Comparison of ENCODE assay signal across 24 cellular contexts in genomic region chr9:13823021-13823420, GRCh38.
"Had no signal": no experiment of that assay in that cellular context is flagged by ENCODE, and none has a peak within 500 bp of the region (broad histone marks: within the 10 kb centered on the region; RNA-seq: fewer than 3 reads in every experiment).

No MANE protein-coding gene starts in this region.

- DNase-seq: activated CD4-positive, alpha-beta T cell treated with anti-CD3 and anti-CD28 coated beads for 1 hour; activated CD4-positive, alpha-beta T cell treated with anti-CD3 and anti-CD28 coated beads, Interleukin-2, amount 50 U/mL, for 4 hours; amniotic stem cell; effector CD8-positive, alpha-beta T cell; gastrocnemius medialis; head of caudate nucleus; left lung; midbrain; nephron progenitor cell; nucleus accumbens; posterior cingulate gyrus; stimulated activated CD4-positive, alpha-beta T cell treated with anti-CD3 and anti-CD28 coated beads, Interleukin-12 subunit alpha, Interleukin-12 subunit beta, amount 100 ng/mL, for 4 hours; stimulated activated CD4-positive, alpha-beta T cell treated with anti-CD3 and anti-CD28 coated beads, Interleukin-1b, Interleukin-23, amount 100 ng/mL, for 48 hours; stimulated activated CD8-positive, alpha-beta memory T cell treated with anti-CD3 and anti-CD28 coated beads, Interleukin-4, amount 100 ng/mL, for 48 hours; stimulated activated naive CD8-positive, alpha-beta T cell treated with anti-CD3 and anti-CD28 coated beads, Interleukin-15, Interleukin-2, amounts not matched to agents 100 U/mL and 50 U/mL, for 24 hours; transverse colon; WERI-Rb-1 had no signal

- H3K4me3 Mint-ChIP-seq: activated naive CD8-positive, alpha-beta T cell; dendritic cell treated with granulocyte-macrophage colony-stimulating factor and Interleukin-4, amounts not matched to agents 40 ng/mL and 50 ng/mL, for 4 days; nephron progenitor cell; T-helper 1 cell treated with Interleukin-12 subunit alpha and Interleukin-12 subunit beta and Interleukin-4 antibody, amounts not matched to agents 30 μg/mL and 1 μg/mL, for 36 hours had no signal

- H3K27me3 Mint-ChIP-seq: activated naive CD8-positive, alpha-beta T cell; dendritic cell treated with granulocyte-macrophage colony-stimulating factor and Interleukin-4, amounts not matched to agents 40 ng/mL and 50 ng/mL, for 4 days had no signal

- ATAC-seq: esophagus mucosa; gastrocnemius medialis; left lung; SK-N-SH treated with all-trans-retinoic acid at 6 μM for 48 hours; stimulated activated naive CD8-positive, alpha-beta T cell treated with anti-CD3 and anti-CD28 coated beads, Interleukin-15, Interleukin-2, amounts not matched to agents 100 U/mL and 50 U/mL, for 24 hours had no signal

- H3K27ac Mint-ChIP-seq: activated naive CD8-positive, alpha-beta T cell; dendritic cell treated with granulocyte-macrophage colony-stimulating factor and Interleukin-4, amounts not matched to agents 40 ng/mL and 50 ng/mL, for 4 days; nephron progenitor cell; T-helper 1 cell treated with Interleukin-12 subunit alpha and Interleukin-12 subunit beta and Interleukin-4 antibody, amounts not matched to agents 30 μg/mL and 1 μg/mL, for 36 hours had no signal

- H3K9me3 ChIP-seq: gastrocnemius medialis, suprapubic skin, transverse colon, vagina had no signal

- H3K4me1 Mint-ChIP-seq: nephron progenitor cell had no signal

- H3K4me3 ChIP-seq: gastrocnemius medialis, left lung, suprapubic skin, transverse colon, vagina had no signal
